In the genomic region with DNA sequence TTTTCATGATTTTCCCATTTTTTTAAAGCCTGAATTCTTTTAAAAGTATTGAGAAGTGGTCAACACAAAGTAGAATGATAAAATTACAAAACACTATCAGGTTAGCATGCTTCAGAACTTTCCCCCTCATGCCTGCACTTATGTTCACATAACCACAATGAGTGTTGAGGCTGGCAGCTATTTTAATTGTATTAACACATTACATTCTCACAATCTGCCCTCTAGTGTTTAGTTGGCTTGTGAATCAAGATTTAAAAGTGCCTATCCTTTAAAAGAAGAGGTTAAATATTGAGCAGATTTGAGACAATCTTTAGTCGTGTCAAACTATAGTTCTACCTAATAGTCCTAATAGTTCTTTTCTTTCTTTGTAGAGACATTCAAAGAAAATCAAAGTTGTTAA, we compare ENCODE assay signal across 10 cellular contexts.
DNase-seq lines count a peak whose midpoint lies in the region; ATAC-seq and TF ChIP-seq lines count a peak whose summit lies in the region.
"Had no signal": no experiment of that assay in that cellular context is flagged by ENCODE, and none has a peak within 500 bp of the region (broad histone marks: within the 10 kb centered on the region; RNA-seq: fewer than 3 reads in every experiment).

No MANE protein-coding gene starts in this region.

- no peak overlapping the region for H3K27ac Mint-ChIP-seq in CD4-positive, CD25-positive, alpha-beta regulatory T cell
- H3K27ac Mint-ChIP-seq: stimulated activated memory B cell treated with anti-CD40 and anti-IgM and Interleukin-4, amounts not matched to agents 10 μg/mL and 1 μg/mL and 100 μg/mL, for 72 hours had no signal

- peaks cover 16% of the 10 kb centered on the region for H3K36me3 ChIP-seq in CD4-positive, CD25-positive, alpha-beta regulatory T cell (ENCODE audit: control insufficient read depth, insufficient read depth, low read length)
- no peaks in the 10 kb centered on the region for H3K36me3 ChIP-seq in kidney epithelial cell (ENCODE audit: control insufficient read depth, insufficient read depth, low read length)

- peaks cover 15% of the 10 kb centered on the region for H3K36me3 Mint-ChIP-seq in CD4-positive, CD25-positive, alpha-beta regulatory T cell
- H3K36me3 Mint-ChIP-seq: stimulated activated memory B cell treated with anti-CD40 and anti-IgM and Interleukin-4, amounts not matched to agents 10 μg/mL and 1 μg/mL and 100 μg/mL, for 72 hours had no signal

- H3K27me3 Mint-ChIP-seq in CD4-positive, CD25-positive, alpha-beta regulatory T cell, result no peaks in the 10 kb centered on the region
- H3K27me3 Mint-ChIP-seq: stimulated activated memory B cell treated with anti-CD40 and anti-IgM and Interleukin-4, amounts not matched to agents 10 μg/mL and 1 μg/mL and 100 μg/mL, for 72 hours had no signal

- TF ChIP-seq CTCF in VCaP (conservative IDR thresholded peaks at IDR 0.05) (peak; percentile 75), kidney epithelial cell (IDR thresholded peaks at IDR 0.05; ENCODE audit: insufficient read depth, low read length, poor library complexity, severe bottlenecking) (peak; percentile 41)

- no peak overlapping the region for H3K4me3 Mint-ChIP-seq in CD4-positive, CD25-positive, alpha-beta regulatory T cell
- H3K4me3 Mint-ChIP-seq: stimulated activated memory B cell treated with anti-CD40 and anti-IgM and Interleukin-4, amounts not matched to agents 10 μg/mL and 1 μg/mL and 100 μg/mL, for 72 hours had no signal

- H3K9me3 Mint-ChIP-seq in CD4-positive, CD25-positive, alpha-beta regulatory T cell, result no peaks in the 10 kb centered on the region
- H3K9me3 Mint-ChIP-seq: stimulated activated memory B cell treated with anti-CD40 and anti-IgM and Interleukin-4, amounts not matched to agents 10 μg/mL and 1 μg/mL and 100 μg/mL, for 72 hours had no signal

- H3K4me1 Mint-ChIP-seq in CD4-positive, CD25-positive, alpha-beta regulatory T cell, result peaks cover 5 to 16% (median 12%) of the 10 kb centered on the region in 4 donors

- no peak for ATAC-seq in CD4-positive, CD25-positive, alpha-beta regulatory T cell (ENCODE audit: low read depth in 2 of 2)
- ATAC-seq in GM21528 (IDR thresholded peaks at IDR 0.05; ENCODE audit: low FRiP score, unreplicated experiment) (no peak), GM18858 (IDR thresholded peaks at IDR 0.05; ENCODE audit: unreplicated experiment) (no peak), HG03571 (IDR thresholded peaks at IDR 0.05; ENCODE audit: unreplicated experiment) (no peak)
- ATAC-seq: stimulated activated memory B cell treated with anti-CD40 and anti-IgM and Interleukin-4, amounts not matched to agents 10 μg/mL and 1 μg/mL and 100 μg/mL, for 72 hours had no signal

- peak in 2 of 3 donors; percentile 3 to 31 for DNase-seq in CD4-positive, CD25-positive, alpha-beta regulatory T cell
- DNase-seq in HT1080 (ENCODE audit: low read depth) (peak; percentile 43), kidney epithelial cell (ENCODE audit: low read depth) (peak; percentile 26), NCI-H748 (lab: John Stamatoyannopoulos, UW; ENCODE audit: unreplicated experiment) (no peak)
- DNase-seq: NCI-H2171 had no signal

- no peaks in the 10 kb centered on the region for H3K9me3 ChIP-seq in CD4-positive, CD25-positive, alpha-beta regulatory T cell (ENCODE audit: control insufficient read depth in 2 of 2, low read length in 2 of 2)

- no peaks in the 10 kb centered on the region for H3K27me3 ChIP-seq in CD4-positive, CD25-positive, alpha-beta regulatory T cell (ENCODE audit: control insufficient read depth, insufficient read depth, low read length)
- no peaks in the 10 kb centered on the region for H3K27me3 ChIP-seq in kidney epithelial cell (ENCODE audit: control insufficient read depth, insufficient read depth, low read length)

- no peak overlapping the region for H3K27ac ChIP-seq in CD4-positive, CD25-positive, alpha-beta regulatory T cell (ENCODE audit: insufficient read depth, low read length, poor library complexity, severe bottlenecking)
- no peak overlapping the region for H3K27ac ChIP-seq in VCaP

- H3K4me3 ChIP-seq in CD4-positive, CD25-positive, alpha-beta regulatory T cell (ENCODE audit: low read depth, low read length), result no peak overlapping the region
- no peak overlapping the region for H3K4me3 ChIP-seq in kidney epithelial cell (ENCODE audit: low read depth, low read length)

- H3K4me1 ChIP-seq in CD4-positive, CD25-positive, alpha-beta regulatory T cell (ENCODE audit: control insufficient read depth, insufficient read depth, low read length, poor library complexity, severe bottlenecking), result no peaks in the 10 kb centered on the region
